Comparison of ENCODE assay signal across 34 cellular contexts in the genomic region with DNA sequence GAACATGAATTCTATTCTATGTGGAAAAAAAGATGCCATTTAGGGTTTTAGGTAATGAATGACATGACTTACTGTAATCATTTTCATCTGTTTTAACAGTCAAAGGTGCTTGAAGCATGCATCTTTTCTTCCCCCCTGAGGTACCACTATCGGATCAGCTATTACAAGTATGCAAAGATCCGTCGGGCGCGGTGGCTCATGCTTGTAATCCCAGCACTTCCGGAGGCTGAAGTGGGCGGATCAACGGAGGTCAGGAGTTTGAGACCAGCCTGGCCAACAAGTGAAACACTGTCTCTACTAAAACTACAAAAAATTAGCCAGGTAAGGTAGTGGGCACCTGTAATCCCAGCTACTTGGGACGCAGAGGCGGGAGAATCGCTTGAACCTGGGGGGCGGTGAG.
"Had no signal": no experiment of that assay in that cellular context is flagged by ENCODE, and none has a peak within 500 bp of the region (broad histone marks: within the 10 kb centered on the region; RNA-seq: fewer than 3 reads in every experiment).

No MANE protein-coding gene starts in this region.

- H3K9me3 ChIP-seq: MG63 had no signal

- DNase-seq: Karpas-422, Kasumi-1, MG63, MM.1S, MV-4-11, NCI-H1048, NCI-H1092, NCI-H1092 treated with DMSO at 0.1 percent for 48 hours, NCI-H1105, NCI-H1105 treated with DMSO at 0.1 percent for 48 hours, NCI-H1417, NCI-H1417 treated with DMSO at 0.1 percent for 48 hours, NCI-H1436, NCI-H1436 treated with DMSO at 0.1 percent for 48 hours, NCI-H146, NCI-H1694, NCI-H1694 treated with DMSO at 0.1 percent for 48 hours, NCI-H187, NCI-H187 treated with DMSO at 0.1 percent for 48 hours, NCI-H1930, NCI-H2029, NCI-H2029 treated with DMSO at 0.1 percent for 48 hours, NCI-H2081, NCI-H2081 treated with DMSO at 0.1 percent for 48 hours, NCI-H2107, NCI-H2171, NCI-H2171 treated with DMSO at 0.1 percent for 48 hours, NCI-H2227 treated with DMSO at 0.1 percent for 48 hours, NCI-H226, NCI-H345, NCI-H446, NCI-H446 treated with DMSO at 0.1 percent for 48 hours, NCI-H510A, NCI-H510A treated with DMSO at 0.1 percent for 48 hours had no signal

- H3K36me3 ChIP-seq: MG63 had no signal

- H3K27me3 ChIP-seq: MG63 had no signal

- H3K4me3 ChIP-seq: MG63 had no signal
